ENCODE assay signal across 26 cellular contexts in the genomic region with DNA sequence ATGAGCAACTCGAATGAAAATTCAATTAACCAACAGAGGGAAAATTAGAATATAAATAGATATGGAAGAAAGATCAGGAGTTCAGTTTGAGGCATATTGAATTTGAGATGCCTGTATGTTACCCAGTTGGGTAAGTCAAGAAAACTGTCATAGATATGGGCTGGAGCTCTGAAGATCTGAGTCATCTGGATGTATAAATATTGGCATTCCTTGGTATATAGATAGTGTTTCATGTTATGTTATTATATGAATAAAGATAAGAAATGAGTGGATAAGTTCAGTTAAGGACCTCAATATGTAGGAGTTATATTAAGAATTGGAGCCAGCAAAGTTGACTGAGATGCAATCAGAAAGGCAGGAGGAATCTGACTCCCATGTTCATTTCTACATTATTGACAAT.
"Had no signal": no experiment of that assay in that cellular context is flagged by ENCODE, and none has a peak within 500 bp of the region (broad histone marks: within the 10 kb centered on the region; RNA-seq: fewer than 3 reads in every experiment).

No MANE protein-coding gene starts in this region.

- H3K36me3 ChIP-seq: esophagus squamous epithelium, gastrocnemius medialis, left ventricle myocardium inferior, lower lobe of right lung, ovary, sigmoid colon, stomach, thyroid gland, vagina had no signal

- H3K27ac ChIP-seq: esophagus squamous epithelium, gastrocnemius medialis, left ventricle myocardium inferior, lower lobe of right lung, ovary, psoas muscle, sigmoid colon, stomach, thyroid gland, vagina had no signal

- H3K9me3 Mint-ChIP-seq: nephron progenitor cell had no signal

- H3K27me3 Mint-ChIP-seq: effector memory CD8-positive, alpha-beta T cell; naive thymus-derived CD8-positive, alpha-beta T cell had no signal

- H3K27ac Mint-ChIP-seq: effector memory CD8-positive, alpha-beta T cell; naive thymus-derived CD8-positive, alpha-beta T cell; nephron progenitor cell; stimulated activated effector memory CD8-positive, alpha-beta T cell treated with anti-CD3 and anti-CD28 coated beads, Interleukin-12 subunit alpha, Interleukin-12 subunit beta, amount 100 ng/mL, for 72 hours had no signal

- H3K4me3 ChIP-seq: esophagus squamous epithelium, gastrocnemius medialis, left ventricle myocardium inferior, lower lobe of right lung, ovary, psoas muscle, sigmoid colon, stomach, thyroid gland, vagina had no signal

- H3K36me3 Mint-ChIP-seq: naive thymus-derived CD8-positive, alpha-beta T cell; stimulated activated effector memory CD8-positive, alpha-beta T cell treated with anti-CD3 and anti-CD28 coated beads, Interleukin-12 subunit alpha, Interleukin-12 subunit beta, amount 100 ng/mL, for 72 hours had no signal

- DNase-seq: cortex of kidney; effector memory CD8-positive, alpha-beta T cell; erythroblast; esophagus squamous epithelium; gastrocnemius medialis; head of caudate nucleus; kidney glomerular epithelial cell; left colon; left ventricle myocardium inferior; lower lobe of right lung; naive thymus-derived CD8-positive, alpha-beta T cell; nephron progenitor cell; nucleus accumbens; ovary; posterior cingulate gyrus; psoas muscle; right cardiac atrium; sigmoid colon; stimulated activated CD4-positive, alpha-beta T cell treated with anti-CD3 and anti-CD28 coated beads, Interleukin-2, amount 100 ng/mL, for 24 hours; stimulated activated CD4-positive, alpha-beta T cell treated with anti-CD3 and anti-CD28 coated beads, Interleukin-4, amount 100 ng/mL, for 24 hours; stimulated activated naive CD4-positive, alpha-beta T cell treated with Interleukin-2 at 50 U/mL for 16 hours; stomach; thyroid gland; trophoblast cell had no signal

- H3K4me3 Mint-ChIP-seq: effector memory CD8-positive, alpha-beta T cell; naive thymus-derived CD8-positive, alpha-beta T cell; nephron progenitor cell; stimulated activated effector memory CD8-positive, alpha-beta T cell treated with anti-CD3 and anti-CD28 coated beads, Interleukin-12 subunit alpha, Interleukin-12 subunit beta, amount 100 ng/mL, for 72 hours had no signal

- H3K27me3 ChIP-seq: esophagus squamous epithelium, gastrocnemius medialis, ovary, sigmoid colon, stomach, thyroid gland, vagina had no signal

- H3K4me1 Mint-ChIP-seq: nephron progenitor cell; stimulated activated effector memory CD8-positive, alpha-beta T cell treated with anti-CD3 and anti-CD28 coated beads, Interleukin-12 subunit alpha, Interleukin-12 subunit beta, amount 100 ng/mL, for 72 hours had no signal
